In the genomic region with DNA sequence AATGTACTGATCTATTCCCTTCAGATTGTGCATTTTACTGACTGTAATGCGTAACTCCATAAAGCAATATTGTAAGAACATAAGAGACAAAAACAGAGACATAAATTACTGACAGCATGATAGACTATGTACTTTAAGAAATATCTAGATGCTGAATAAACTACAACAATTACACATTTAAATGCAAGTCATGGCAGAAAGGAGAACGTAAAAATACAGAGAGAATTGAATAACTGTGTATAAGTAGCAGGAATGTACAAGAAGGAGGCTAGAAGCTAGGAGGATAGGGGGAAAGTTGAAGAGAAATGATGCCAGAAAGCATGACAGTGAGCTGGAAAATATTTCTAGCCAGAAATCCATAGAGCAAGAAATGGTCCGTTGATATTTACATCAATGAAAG, we compare ENCODE assay signal across 29 cellular contexts.
"Had no signal": no experiment of that assay in that cellular context is flagged by ENCODE, and none has a peak within 500 bp of the region (broad histone marks: within the 10 kb centered on the region; RNA-seq: fewer than 3 reads in every experiment).

No MANE protein-coding gene starts in this region.

- H3K4me3 ChIP-seq: colonic mucosa, coronary artery, dorsolateral prefrontal cortex, esophagus muscularis mucosa, esophagus squamous epithelium, gastrocnemius medialis, gastroesophageal sphincter, heart left ventricle, heart right ventricle had no signal

- H3K27ac Mint-ChIP-seq: dendritic cell treated with granulocyte-macrophage colony-stimulating factor and Interleukin-4, amounts not matched to agents 40 ng/mL and 50 ng/mL, for 4 days; effector memory CD8-positive, alpha-beta T cell; endodermal cell had no signal

- ATAC-seq: effector memory CD8-positive, alpha-beta T cell; esophagus mucosa; foreskin keratinocyte; gastrocnemius medialis; gastroesophageal sphincter; heart left ventricle; heart right ventricle had no signal

- H3K9me3 Mint-ChIP-seq: dendritic cell treated with granulocyte-macrophage colony-stimulating factor and Interleukin-4, amounts not matched to agents 40 ng/mL and 50 ng/mL, for 4 days; effector memory CD8-positive, alpha-beta T cell; endodermal cell had no signal

- DNase-seq: colonic mucosa; cortex of kidney; dermis blood vessel endothelial cell; dorsolateral prefrontal cortex; effector CD4-positive, alpha-beta T cell; effector CD8-positive, alpha-beta T cell; effector memory CD4-positive, alpha-beta T cell; effector memory CD8-positive, alpha-beta T cell; endodermal cell; erythroblast; esophagus squamous epithelium; foreskin fibroblast; foreskin keratinocyte; foreskin melanocyte; gastrocnemius medialis; glutamatergic neuron; head of caudate nucleus; heart left ventricle; heart right ventricle had no signal

- H3K27ac ChIP-seq: colonic mucosa, coronary artery, epithelial cell of prostate, esophagus muscularis mucosa, esophagus squamous epithelium, foreskin keratinocyte, gastrocnemius medialis, gastroesophageal sphincter, heart left ventricle, heart right ventricle had no signal

- H3K36me3 ChIP-seq: colonic mucosa, esophagus muscularis mucosa, esophagus squamous epithelium, gastrocnemius medialis, gastroesophageal sphincter, heart left ventricle, heart right ventricle had no signal

- H3K4me3 Mint-ChIP-seq: dendritic cell treated with granulocyte-macrophage colony-stimulating factor and Interleukin-4, amounts not matched to agents 40 ng/mL and 50 ng/mL, for 4 days; effector memory CD8-positive, alpha-beta T cell; endodermal cell had no signal

- H3K4me1 ChIP-seq: colonic mucosa, esophagus muscularis mucosa, esophagus squamous epithelium, foreskin keratinocyte, gastrocnemius medialis, gastroesophageal sphincter, heart left ventricle, heart right ventricle had no signal

- H3K9me3 ChIP-seq: colonic mucosa, esophagus muscularis mucosa, esophagus squamous epithelium, gastrocnemius medialis, gastroesophageal sphincter, heart left ventricle, heart right ventricle had no signal

- H3K27me3 ChIP-seq: colonic mucosa had no signal

- FAIRE-seq: colon, endometrium, endothelial cell of umbilical vein, frontal cortex had no signal
